12 cellular contexts compared by ENCODE assay signal in genomic region chr2:10814571-10815331, GRCh38. TPM values are rescaled to one million over a fixed set of nuclear protein-coding genes. Genes with fewer than 3 reads are reported as not detected.
DNase-seq lines count a peak whose midpoint lies in the region; TF ChIP-seq lines count a peak whose summit lies in the region.
"Had no signal": no experiment of that assay in that cellular context is flagged by ENCODE, and none has a peak within 500 bp of the region (broad histone marks: within the 10 kb centered on the region; RNA-seq: fewer than 3 reads in every experiment).

No MANE protein-coding gene starts in this region.

- TF ChIP-seq CTCF in endodermal cell (conservative IDR thresholded peaks at IDR 0.05) (peak; percentile 45), sigmoid colon (IDR thresholded peaks at IDR 0.05) (no peak)

- H3K4me3 ChIP-seq in endodermal cell (ENCODE audit: low read length) = no peak overlapping the region
- H3K4me3 ChIP-seq in sigmoid colon = no peak overlapping the region
- H3K4me3 ChIP-seq: MG63, uterus had no signal

- no peaks in the 10 kb centered on the region for H3K4me1 ChIP-seq in endodermal cell (ENCODE audit: control insufficient read depth, insufficient read depth, low read length)
- H3K4me1 ChIP-seq in sigmoid colon = peaks cover 0 to 24% (median 22%) of the 10 kb centered on the region in 4 donors
- H3K4me1 ChIP-seq: uterus had no signal

- no peak for TF ChIP-seq EP300 in sigmoid colon (IDR thresholded peaks at IDR 0.05)

- no peaks in the 10 kb centered on the region for H3K9me3 Mint-ChIP-seq in activated CD4-positive, alpha-beta T cell treated with anti-CD3 and anti-CD28 coated beads, Interleukin-2, amount 10 ng/mL, durations not matched to agents 7 days and 5 days
- H3K9me3 Mint-ChIP-seq in activated CD4-positive, alpha-beta T cell treated with anti-CD3 and anti-CD28 coated beads, Interleukin-2, amount 10 ng/mL, durations not matched to agents 24 days and 14 days = no peaks in the 10 kb centered on the region
- H3K9me3 Mint-ChIP-seq in endodermal cell = no peaks in the 10 kb centered on the region

- WGBS in endodermal cell (ENCODE audit: insufficient coverage in 1 of 2, insufficient read length in 1 of 2), 2 experiments = 73 to 79% methylated on average over 12 to 16 of the region's 16 CpGs
- 68 to 77% methylated on average over 16 of the region's 16 CpGs for WGBS in sigmoid colon, 2 donors

- H3K9ac ChIP-seq in endodermal cell (ENCODE audit: extremely low read depth, low read length, poor library complexity, severe bottlenecking) = no peak overlapping the region

- H3K36me3 Mint-ChIP-seq in activated CD4-positive, alpha-beta T cell treated with anti-CD3 and anti-CD28 coated beads, Interleukin-2, amount 10 ng/mL, durations not matched to agents 7 days and 5 days (ENCODE audit: low read depth) = peaks cover 9% of the 10 kb centered on the region
- peaks cover 9% of the 10 kb centered on the region for H3K36me3 Mint-ChIP-seq in activated CD4-positive, alpha-beta T cell treated with anti-CD3 and anti-CD28 coated beads, Interleukin-2, amount 10 ng/mL, durations not matched to agents 24 days and 14 days (ENCODE audit: low read depth)
- peaks cover 3% of the 10 kb centered on the region for H3K36me3 Mint-ChIP-seq in endodermal cell (ENCODE audit: low read depth)

- H3K36me3 ChIP-seq in endodermal cell (ENCODE audit: control insufficient read depth, insufficient read depth, low read length) = peaks cover 10% of the 10 kb centered on the region
- no peaks in the 10 kb centered on the region for H3K36me3 ChIP-seq in sigmoid colon
- H3K36me3 ChIP-seq: uterus had no signal

- no peak overlapping the region for H3K27ac Mint-ChIP-seq in activated CD4-positive, alpha-beta T cell treated with anti-CD3 and anti-CD28 coated beads, Interleukin-2, amount 10 ng/mL, durations not matched to agents 7 days and 5 days
- no peak overlapping the region for H3K27ac Mint-ChIP-seq in activated CD4-positive, alpha-beta T cell treated with anti-CD3 and anti-CD28 coated beads, Interleukin-2, amount 10 ng/mL, durations not matched to agents 24 days and 14 days
- H3K27ac Mint-ChIP-seq in endodermal cell = peak overlapping the region; percentile 3

- H3K4me3 Mint-ChIP-seq in activated CD4-positive, alpha-beta T cell treated with anti-CD3 and anti-CD28 coated beads, Interleukin-2, amount 10 ng/mL, durations not matched to agents 7 days and 5 days = peak overlapping the region; percentile 20
- H3K4me3 Mint-ChIP-seq in activated CD4-positive, alpha-beta T cell treated with anti-CD3 and anti-CD28 coated beads, Interleukin-2, amount 10 ng/mL, durations not matched to agents 24 days and 14 days = no peak overlapping the region
- H3K4me3 Mint-ChIP-seq in endodermal cell = peak overlapping the region; percentile 11

- no peak for TF ChIP-seq POLR2A in sigmoid colon (IDR thresholded peaks at IDR 0.05)

- intact Hi-C loops in activated CD4-positive, alpha-beta T cell treated with anti-CD3 and anti-CD28 coated beads, Interleukin-2, amount 10 ng/mL, durations not matched to agents 24 days and 14 days (cut with micrococcal nuclease) = loop anchor here (5.0 to 10.0 kb wide), 2 partner anchors 530 to 1392 kb away; partner anchors contain the start of genes CPSF3, ITGB1BP1 and ROCK2
- intact Hi-C loops in sigmoid colon (cut with DNase I) = loop anchor here (5.0 kb wide), 1 partner anchor 367 kb away; the partner anchor contains the start of gene ODC1

- no peaks in the 10 kb centered on the region for H3K27me3 ChIP-seq in endodermal cell (ENCODE audit: control insufficient read depth, insufficient read depth, low read length, poor library complexity, severe bottlenecking)
- H3K27me3 ChIP-seq in sigmoid colon = no peaks in the 10 kb centered on the region
- H3K27me3 ChIP-seq: MG63, uterus had no signal

- H3K27ac ChIP-seq in endodermal cell (ENCODE audit: low read depth, low read length) = peak overlapping the region; percentile 3
- H3K27ac ChIP-seq in sigmoid colon = no peak overlapping the region
- H3K27ac ChIP-seq: uterus had no signal

- peaks cover 22% of the 10 kb centered on the region for H3K27me3 Mint-ChIP-seq in activated CD4-positive, alpha-beta T cell treated with anti-CD3 and anti-CD28 coated beads, Interleukin-2, amount 10 ng/mL, durations not matched to agents 7 days and 5 days
- H3K27me3 Mint-ChIP-seq in activated CD4-positive, alpha-beta T cell treated with anti-CD3 and anti-CD28 coated beads, Interleukin-2, amount 10 ng/mL, durations not matched to agents 24 days and 14 days = peaks cover 33% of the 10 kb centered on the region
- no peaks in the 10 kb centered on the region for H3K27me3 Mint-ChIP-seq in endodermal cell (ENCODE audit: insufficient read depth)

- DNase-seq in activated CD4-positive, alpha-beta T cell treated with anti-CD3 and anti-CD28 coated beads, Interleukin-2, amount 10 ng/mL, durations not matched to agents 7 days and 5 days = no peak
- DNase-seq in activated CD4-positive, alpha-beta T cell treated with anti-CD3 and anti-CD28 coated beads, Interleukin-2, amount 10 ng/mL, durations not matched to agents 24 days and 14 days = no peak
- DNase-seq in endodermal cell (peak; percentile 77), sigmoid colon (peak; percentile 48), NCI-H510A (lab: John Stamatoyannopoulos, UW) (no peak), medulla oblongata (ENCODE audit: extremely low spot score) (no peak)
- no peak for DNase-seq in activated CD8-positive, alpha-beta memory T cell treated with anti-CD3 and anti-CD28 coated beads for 24 hours
- DNase-seq: kidney, MG63, NCI-H524 treated with DMSO at 0.1 percent for 48 hours, uterus had no signal

- H3K4me1 Mint-ChIP-seq in activated CD4-positive, alpha-beta T cell treated with anti-CD3 and anti-CD28 coated beads, Interleukin-2, amount 10 ng/mL, durations not matched to agents 7 days and 5 days = peaks cover 20% of the 10 kb centered on the region
- peaks cover 23% of the 10 kb centered on the region for H3K4me1 Mint-ChIP-seq in activated CD4-positive, alpha-beta T cell treated with anti-CD3 and anti-CD28 coated beads, Interleukin-2, amount 10 ng/mL, durations not matched to agents 24 days and 14 days
- peaks cover 29% of the 10 kb centered on the region for H3K4me1 Mint-ChIP-seq in endodermal cell

- H3K9me3 ChIP-seq in endodermal cell (ENCODE audit: control insufficient read depth, low read length) = no peaks in the 10 kb centered on the region
- H3K9me3 ChIP-seq in sigmoid colon = no peaks in the 10 kb centered on the region
- H3K9me3 ChIP-seq: MG63, uterus had no signal

- CTCF ChIA-PET in activated CD4-positive, alpha-beta T cell treated with anti-CD3 and anti-CD28 coated beads, Interleukin-2, amount 10 ng/mL, durations not matched to agents 7 days and 5 days (lab: Charles Lee) = interaction anchor here (0.5 kb wide), 1 partner anchor 1045 kb away, joined by 4 read pairs; no protein-coding TSS in a partner anchor

- POLR2A ChIA-PET in activated CD4-positive, alpha-beta T cell treated with anti-CD3 and anti-CD28 coated beads, Interleukin-2, amount 10 ng/mL, durations not matched to agents 7 days and 5 days (lab: Charles Lee) = no interaction called here

TF ChIP-seq in PFSK-1, 5 proteins besides CTCF, POLR2A, EP300 and RAD21:
- 0 out of 4 replicates have a peak, but pooled peaks of 1 of the 2 experiments have one; percentile 1 for TF ChIP-seq REST (IDR thresholded peaks at IDR 0.05; ENCODE audit: insufficient read depth in 1 of 2, low read depth in 2 of 2, low read length in 2 of 2)
- no peak for TF ChIP-seq FOXP2 (optimal IDR thresholded peaks at IDR 0.05; ENCODE audit: borderline replicate concordance, extremely low read depth, extremely low read length, insufficient read depth)
- TF ChIP-seq SIN3A (IDR thresholded peaks at IDR 0.05; ENCODE audit: borderline replicate concordance, insufficient read depth, low read length) = no peak
- TF ChIP-seq POLR2AphosphoS5 (IDR thresholded peaks at IDR 0.05; ENCODE audit: low read depth, low read length) = peak; percentile 34; the same call in 1 of the 2 replicates
- peak; percentile 20; the same call in 1 of the 2 replicates for TF ChIP-seq TAF1 (IDR thresholded peaks at IDR 0.05; ENCODE audit: borderline replicate concordance, insufficient read depth, low read length)
TF ChIP-seq in PFSK-1: peak in this region for 3.

RNA-seq across cellular contexts. Expression of gene PDIA6, which starts 2.2 kb away (rescaled TPM):
- total RNA-seq in activated CD4-positive, alpha-beta T cell treated with anti-CD3 and anti-CD28 coated beads, Interleukin-2, amount 10 ng/mL, durations not matched to agents 7 days and 5 days = 100 to 1,000 TPM; 127 to 136 TPM
- total RNA-seq in activated CD4-positive, alpha-beta T cell treated with anti-CD3 and anti-CD28 coated beads, Interleukin-2, amount 10 ng/mL, durations not matched to agents 24 days and 14 days = 183 and 187 TPM in 2 replicates
- 311 TPM for polyA plus RNA-seq in PFSK-1 (2012; ENCODE audit: insufficient read length, low read depth)
- total RNA-seq in endodermal cell = 100 to 1,000 TPM; 402 to 408 TPM
- 325 TPM for polyA plus RNA-seq in endodermal cell (2013, experiment 1 of 2)
- polyA plus RNA-seq in endodermal cell (2013, experiment 2 of 2) = 329 TPM
- total RNA-seq in sigmoid colon = 10 to 100 TPM; 57.3 to 90.3 (median 81.0) TPM
- polyA plus RNA-seq in sigmoid colon = 100 to 1,000 TPM in 1 of 3 donors, 10 to 100 TPM in 2; 31.8 to 211 (median 64.0) TPM

Comparison
In these comparisons a context has a peak if more than half of its experiments do, and no peak if none do; other contexts are left out.
1. DNase-seq: peak in endodermal cell (single experiment) and sigmoid colon (single experiment); none in activated CD4-positive, alpha-beta T cell treated with anti-CD3 and anti-CD28 coated beads, Interleukin-2, amount 10 ng/mL, durations not matched to agents 7 days and 5 days (single experiment), activated CD4-positive, alpha-beta T cell treated with anti-CD3 and anti-CD28 coated beads, Interleukin-2, amount 10 ng/mL, durations not matched to agents 24 days and 14 days (single experiment), NCI-H510A (single experiment), medulla oblongata (single experiment) and activated CD8-positive, alpha-beta memory T cell treated with anti-CD3 and anti-CD28 coated beads for 24 hours (single experiment).